Comparison of ENCODE assay signal across 1 cellular context in the genomic region with DNA sequence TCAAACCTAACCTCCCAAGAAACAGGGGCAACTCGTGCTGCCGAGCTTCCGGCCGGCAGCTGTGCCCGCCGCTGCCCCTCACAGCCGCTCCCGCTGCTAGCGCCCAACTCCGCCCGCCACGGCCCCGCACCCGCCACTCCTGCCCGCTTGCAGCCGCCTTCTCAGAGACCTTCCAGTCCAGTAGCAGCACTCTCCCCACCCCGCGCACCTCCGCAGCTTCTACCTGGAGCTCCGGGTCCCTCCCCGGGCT.
TF ChIP-seq lines count a peak whose summit lies in the region.

No MANE protein-coding gene starts in this region.

TF ChIP-seq in HepG2, 621 proteins besides CTCF, POLR2A, EP300 and RAD21 (continued from another document and continues in another):
- TF ChIP-seq CEBPB (IDR thresholded peaks at IDR 0.05; ENCODE audit: borderline replicate concordance, low read depth, low read length) (no peak), ZNF354B (CRISPR knock-in tag; IDR thresholded peaks at IDR 0.05) (0 out of 2 replicates have a peak, but pooled peaks have one; percentile 46), CCAR2 (optimal IDR thresholded peaks at IDR 0.05; ENCODE audit: low read depth, low read length) (no peak), ZNF564 (CRISPR knock-in tag; IDR thresholded peaks at IDR 0.05) (peak; percentile 84), ZFAT (CRISPR knock-in tag; conservative IDR thresholded peaks at IDR 0.05) (no peak), CAMTA2 (CRISPR knock-in tag; IDR thresholded peaks at IDR 0.05; ENCODE audit: borderline replicate concordance) (no peak), ZFYVE20 (CRISPR knock-in tag; IDR thresholded peaks at IDR 0.05; ENCODE audit: borderline replicate concordance, low read depth) (no peak; the same call in 1 of the 2 replicates), HNRNPH1 (optimal IDR thresholded peaks at IDR 0.05; ENCODE audit: low read depth, low read length) (no peak), ZNF709 (CRISPR knock-in tag; IDR thresholded peaks at IDR 0.05) (no peak; the same call in 1 of the 2 replicates), BHLHE40 (IDR thresholded peaks at IDR 0.05; ENCODE audit: low read length) (no peak), ZNF383 (CRISPR knock-in tag; IDR thresholded peaks at IDR 0.05; ENCODE audit: borderline replicate concordance) (no peak), ZNF530 (CRISPR knock-in tag; IDR thresholded peaks at IDR 0.05; ENCODE audit: low read depth) (no peak), IKZF4 (CRISPR knock-in tag; IDR thresholded peaks at IDR 0.05; ENCODE audit: borderline replicate concordance, low read depth, not compliant biosample characterization) (peak; percentile 76), ZNF776 (CRISPR knock-in tag; IDR thresholded peaks at IDR 0.05) (peak; percentile 88), NCOA2 (CRISPR knock-in tag; IDR thresholded peaks at IDR 0.05) (no peak), SNAI1 (CRISPR knock-in tag; IDR thresholded peaks at IDR 0.05; ENCODE audit: borderline replicate concordance) (peak; percentile 22; the same call in 1 of the 2 replicates), ZNF788 (CRISPR knock-in tag; IDR thresholded peaks at IDR 0.05; ENCODE audit: borderline replicate concordance) (peak; percentile 68; the same call in 1 of the 2 replicates), ZNF713 (CRISPR knock-in tag; IDR thresholded peaks at IDR 0.05) (no peak), ZMYM2 (CRISPR knock-in tag; IDR thresholded peaks at IDR 0.05) (no peak; the same call in 1 of the 2 replicates), HNRNPK (IDR thresholded peaks at IDR 0.05; ENCODE audit: low read depth, low read length, poor library complexity, severe bottlenecking) (no peak), REXO4 (CRISPR knock-in tag; IDR thresholded peaks at IDR 0.05; ENCODE audit: borderline replicate concordance) (no peak), ZNF678 (CRISPR knock-in tag; IDR thresholded peaks at IDR 0.05) (no peak; the same call in 1 of the 2 replicates), MIER3 (CRISPR knock-in tag; IDR thresholded peaks at IDR 0.05; ENCODE audit: borderline replicate concordance) (no peak), KAT2B (IDR thresholded peaks at IDR 0.05; ENCODE audit: borderline replicate concordance, low read depth, low read length) (no peak), ZNF558 (CRISPR knock-in tag; IDR thresholded peaks at IDR 0.05; ENCODE audit: borderline replicate concordance) (no peak; the same call in 1 of the 2 replicates), XBP1 (CRISPR knock-in tag; IDR thresholded peaks at IDR 0.05) (no peak), LRRFIP1 (CRISPR knock-in tag; conservative IDR thresholded peaks at IDR 0.05) (no peak), ZFX (CRISPR knock-in tag; IDR thresholded peaks at IDR 0.05; ENCODE audit: low read depth) (peak; percentile 76; the same call in 1 of the 2 replicates), ZIK1 (CRISPR knock-in tag; IDR thresholded peaks at IDR 0.05; ENCODE audit: borderline replicate concordance, low read depth) (no peak), FOSL1 (CRISPR knock-in tag; IDR thresholded peaks at IDR 0.05; ENCODE audit: borderline replicate concordance) (0 out of 2 replicates have a peak, but pooled peaks have one; percentile 36), ZNF225 (CRISPR knock-in tag; IDR thresholded peaks at IDR 0.05) (no peak), ZC3H4 (CRISPR knock-in tag; IDR thresholded peaks at IDR 0.05; ENCODE audit: borderline replicate concordance) (no peak), LCORL (IDR thresholded peaks at IDR 0.05) (no peak), LCORL (CRISPR knock-in tag; IDR thresholded peaks at IDR 0.05) (peak; percentile 54), ZFP82 (CRISPR knock-in tag; IDR thresholded peaks at IDR 0.05; ENCODE audit: borderline replicate concordance) (peak; percentile 25; the same call in 1 of the 2 replicates)
- TF ChIP-seq, protein P1, sequence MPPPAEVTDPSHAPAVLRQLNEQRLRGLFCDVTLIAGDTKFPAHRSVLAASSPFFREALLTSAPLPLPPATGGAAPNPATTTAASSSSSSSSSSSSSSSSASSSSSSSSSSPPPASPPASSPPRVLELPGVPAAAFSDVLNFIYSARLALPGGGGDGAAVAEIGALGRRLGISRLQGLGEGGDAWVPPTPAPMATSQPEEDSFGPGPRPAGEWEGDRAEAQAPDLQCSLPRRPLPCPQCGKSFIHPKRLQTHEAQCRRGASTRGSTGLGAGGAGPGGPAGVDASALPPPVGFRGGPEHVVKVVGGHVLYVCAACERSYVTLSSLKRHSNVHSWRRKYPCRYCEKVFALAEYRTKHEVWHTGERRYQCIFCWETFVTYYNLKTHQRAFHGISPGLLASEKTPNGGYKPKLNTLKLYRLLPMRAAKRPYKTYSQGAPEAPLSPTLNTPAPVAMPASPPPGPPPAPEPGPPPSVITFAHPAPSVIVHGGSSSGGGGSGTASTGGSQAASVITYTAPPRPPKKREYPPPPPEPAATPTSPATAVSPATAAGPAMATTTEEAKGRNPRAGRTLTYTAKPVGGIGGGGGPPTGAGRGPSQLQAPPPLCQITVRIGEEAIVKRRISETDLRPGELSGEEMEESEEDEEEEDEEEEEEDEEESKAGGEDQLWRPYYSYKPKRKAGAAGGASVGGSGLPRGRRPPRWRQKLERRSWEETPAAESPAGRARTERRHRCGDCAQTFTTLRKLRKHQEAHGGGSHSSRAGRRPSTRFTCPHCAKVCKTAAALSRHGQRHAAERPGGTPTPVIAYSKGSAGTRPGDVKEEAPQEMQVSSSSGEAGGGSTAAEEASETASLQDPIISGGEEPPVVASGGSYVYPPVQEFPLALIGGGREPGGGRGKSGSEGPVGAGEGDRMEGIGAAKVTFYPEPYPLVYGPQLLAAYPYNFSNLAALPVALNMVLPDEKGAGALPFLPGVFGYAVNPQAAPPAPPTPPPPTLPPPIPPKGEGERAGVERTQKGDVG (CRISPR knock-in tag; IDR thresholded peaks at IDR 0.05; ENCODE audit: borderline replicate concordance): 0 out of 2 replicates have a peak, but pooled peaks have one; percentile 3
- TF ChIP-seq, protein P2, sequence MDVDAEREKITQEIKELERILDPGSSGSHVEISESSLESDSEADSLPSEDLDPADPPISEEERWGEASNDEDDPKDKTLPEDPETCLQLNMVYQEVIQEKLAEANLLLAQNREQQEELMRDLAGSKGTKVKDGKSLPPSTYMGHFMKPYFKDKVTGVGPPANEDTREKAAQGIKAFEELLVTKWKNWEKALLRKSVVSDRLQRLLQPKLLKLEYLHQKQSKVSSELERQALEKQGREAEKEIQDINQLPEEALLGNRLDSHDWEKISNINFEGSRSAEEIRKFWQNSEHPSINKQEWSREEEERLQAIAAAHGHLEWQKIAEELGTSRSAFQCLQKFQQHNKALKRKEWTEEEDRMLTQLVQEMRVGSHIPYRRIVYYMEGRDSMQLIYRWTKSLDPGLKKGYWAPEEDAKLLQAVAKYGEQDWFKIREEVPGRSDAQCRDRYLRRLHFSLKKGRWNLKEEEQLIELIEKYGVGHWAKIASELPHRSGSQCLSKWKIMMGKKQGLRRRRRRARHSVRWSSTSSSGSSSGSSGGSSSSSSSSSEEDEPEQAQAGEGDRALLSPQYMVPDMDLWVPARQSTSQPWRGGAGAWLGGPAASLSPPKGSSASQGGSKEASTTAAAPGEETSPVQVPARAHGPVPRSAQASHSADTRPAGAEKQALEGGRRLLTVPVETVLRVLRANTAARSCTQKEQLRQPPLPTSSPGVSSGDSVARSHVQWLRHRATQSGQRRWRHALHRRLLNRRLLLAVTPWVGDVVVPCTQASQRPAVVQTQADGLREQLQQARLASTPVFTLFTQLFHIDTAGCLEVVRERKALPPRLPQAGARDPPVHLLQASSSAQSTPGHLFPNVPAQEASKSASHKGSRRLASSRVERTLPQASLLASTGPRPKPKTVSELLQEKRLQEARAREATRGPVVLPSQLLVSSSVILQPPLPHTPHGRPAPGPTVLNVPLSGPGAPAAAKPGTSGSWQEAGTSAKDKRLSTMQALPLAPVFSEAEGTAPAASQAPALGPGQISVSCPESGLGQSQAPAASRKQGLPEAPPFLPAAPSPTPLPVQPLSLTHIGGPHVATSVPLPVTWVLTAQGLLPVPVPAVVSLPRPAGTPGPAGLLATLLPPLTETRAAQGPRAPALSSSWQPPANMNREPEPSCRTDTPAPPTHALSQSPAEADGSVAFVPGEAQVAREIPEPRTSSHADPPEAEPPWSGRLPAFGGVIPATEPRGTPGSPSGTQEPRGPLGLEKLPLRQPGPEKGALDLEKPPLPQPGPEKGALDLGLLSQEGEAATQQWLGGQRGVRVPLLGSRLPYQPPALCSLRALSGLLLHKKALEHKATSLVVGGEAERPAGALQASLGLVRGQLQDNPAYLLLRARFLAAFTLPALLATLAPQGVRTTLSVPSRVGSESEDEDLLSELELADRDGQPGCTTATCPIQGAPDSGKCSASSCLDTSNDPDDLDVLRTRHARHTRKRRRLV (CRISPR knock-in tag; IDR thresholded peaks at IDR 0.05): no peak
- TF ChIP-seq, protein P3, sequence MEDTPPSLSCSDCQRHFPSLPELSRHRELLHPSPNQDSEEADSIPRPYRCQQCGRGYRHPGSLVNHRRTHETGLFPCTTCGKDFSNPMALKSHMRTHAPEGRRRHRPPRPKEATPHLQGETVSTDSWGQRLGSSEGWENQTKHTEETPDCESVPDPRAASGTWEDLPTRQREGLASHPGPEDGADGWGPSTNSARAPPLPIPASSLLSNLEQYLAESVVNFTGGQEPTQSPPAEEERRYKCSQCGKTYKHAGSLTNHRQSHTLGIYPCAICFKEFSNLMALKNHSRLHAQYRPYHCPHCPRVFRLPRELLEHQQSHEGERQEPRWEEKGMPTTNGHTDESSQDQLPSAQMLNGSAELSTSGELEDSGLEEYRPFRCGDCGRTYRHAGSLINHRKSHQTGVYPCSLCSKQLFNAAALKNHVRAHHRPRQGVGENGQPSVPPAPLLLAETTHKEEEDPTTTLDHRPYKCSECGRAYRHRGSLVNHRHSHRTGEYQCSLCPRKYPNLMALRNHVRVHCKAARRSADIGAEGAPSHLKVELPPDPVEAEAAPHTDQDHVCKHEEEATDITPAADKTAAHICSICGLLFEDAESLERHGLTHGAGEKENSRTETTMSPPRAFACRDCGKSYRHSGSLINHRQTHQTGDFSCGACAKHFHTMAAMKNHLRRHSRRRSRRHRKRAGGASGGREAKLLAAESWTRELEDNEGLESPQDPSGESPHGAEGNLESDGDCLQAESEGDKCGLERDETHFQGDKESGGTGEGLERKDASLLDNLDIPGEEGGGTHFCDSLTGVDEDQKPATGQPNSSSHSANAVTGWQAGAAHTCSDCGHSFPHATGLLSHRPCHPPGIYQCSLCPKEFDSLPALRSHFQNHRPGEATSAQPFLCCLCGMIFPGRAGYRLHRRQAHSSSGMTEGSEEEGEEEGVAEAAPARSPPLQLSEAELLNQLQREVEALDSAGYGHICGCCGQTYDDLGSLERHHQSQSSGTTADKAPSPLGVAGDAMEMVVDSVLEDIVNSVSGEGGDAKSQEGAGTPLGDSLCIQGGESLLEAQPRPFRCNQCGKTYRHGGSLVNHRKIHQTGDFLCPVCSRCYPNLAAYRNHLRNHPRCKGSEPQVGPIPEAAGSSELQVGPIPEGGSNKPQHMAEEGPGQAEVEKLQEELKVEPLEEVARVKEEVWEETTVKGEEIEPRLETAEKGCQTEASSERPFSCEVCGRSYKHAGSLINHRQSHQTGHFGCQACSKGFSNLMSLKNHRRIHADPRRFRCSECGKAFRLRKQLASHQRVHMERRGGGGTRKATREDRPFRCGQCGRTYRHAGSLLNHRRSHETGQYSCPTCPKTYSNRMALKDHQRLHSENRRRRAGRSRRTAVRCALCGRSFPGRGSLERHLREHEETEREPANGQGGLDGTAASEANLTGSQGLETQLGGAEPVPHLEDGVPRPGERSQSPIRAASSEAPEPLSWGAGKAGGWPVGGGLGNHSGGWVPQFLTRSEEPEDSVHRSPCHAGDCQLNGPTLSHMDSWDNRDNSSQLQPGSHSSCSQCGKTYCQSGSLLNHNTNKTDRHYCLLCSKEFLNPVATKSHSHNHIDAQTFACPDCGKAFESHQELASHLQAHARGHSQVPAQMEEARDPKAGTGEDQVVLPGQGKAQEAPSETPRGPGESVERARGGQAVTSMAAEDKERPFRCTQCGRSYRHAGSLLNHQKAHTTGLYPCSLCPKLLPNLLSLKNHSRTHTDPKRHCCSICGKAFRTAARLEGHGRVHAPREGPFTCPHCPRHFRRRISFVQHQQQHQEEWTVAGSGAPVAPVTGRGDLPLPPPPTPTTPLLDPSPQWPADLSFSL (CRISPR knock-in tag; IDR thresholded peaks at IDR 0.05): no peak
- TF ChIP-seq, protein P4, sequence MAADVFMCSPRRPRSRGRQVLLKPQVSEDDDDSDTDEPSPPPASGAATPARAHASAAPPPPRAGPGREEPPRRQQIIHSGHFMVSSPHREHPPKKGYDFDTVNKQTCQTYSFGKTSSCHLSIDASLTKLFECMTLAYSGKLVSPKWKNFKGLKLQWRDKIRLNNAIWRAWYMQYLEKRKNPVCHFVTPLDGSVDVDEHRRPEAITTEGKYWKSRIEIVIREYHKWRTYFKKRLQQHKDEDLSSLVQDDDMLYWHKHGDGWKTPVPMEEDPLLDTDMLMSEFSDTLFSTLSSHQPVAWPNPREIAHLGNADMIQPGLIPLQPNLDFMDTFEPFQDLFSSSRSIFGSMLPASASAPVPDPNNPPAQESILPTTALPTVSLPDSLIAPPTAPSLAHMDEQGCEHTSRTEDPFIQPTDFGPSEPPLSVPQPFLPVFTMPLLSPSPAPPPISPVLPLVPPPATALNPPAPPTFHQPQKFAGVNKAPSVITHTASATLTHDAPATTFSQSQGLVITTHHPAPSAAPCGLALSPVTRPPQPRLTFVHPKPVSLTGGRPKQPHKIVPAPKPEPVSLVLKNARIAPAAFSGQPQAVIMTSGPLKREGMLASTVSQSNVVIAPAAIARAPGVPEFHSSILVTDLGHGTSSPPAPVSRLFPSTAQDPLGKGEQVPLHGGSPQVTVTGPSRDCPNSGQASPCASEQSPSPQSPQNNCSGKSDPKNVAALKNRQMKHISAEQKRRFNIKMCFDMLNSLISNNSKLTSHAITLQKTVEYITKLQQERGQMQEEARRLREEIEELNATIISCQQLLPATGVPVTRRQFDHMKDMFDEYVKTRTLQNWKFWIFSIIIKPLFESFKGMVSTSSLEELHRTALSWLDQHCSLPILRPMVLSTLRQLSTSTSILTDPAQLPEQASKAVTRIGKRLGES (CRISPR knock-in tag; IDR thresholded peaks at IDR 0.05; ENCODE audit: borderline replicate concordance): peak; percentile 75
